In genomic region chr17:51054748-51055147, GRCh38 we compare ENCODE assay signal across 32 cellular contexts.
"Had no signal": no experiment of that assay in that cellular context is flagged by ENCODE, and none has a peak within 500 bp of the region (broad histone marks: within the 10 kb centered on the region; RNA-seq: fewer than 3 reads in every experiment).

No MANE protein-coding gene starts in this region.

- H3K36me3 ChIP-seq: brain microvascular endothelial cell had no signal

- H3K4me3 ChIP-seq: SJSA1 had no signal

- H3K27me3 ChIP-seq: brain microvascular endothelial cell, SJSA1 had no signal

- ATAC-seq: activated CD8-positive, alpha-beta memory T cell treated with anti-CD3 and anti-CD28 coated beads, Interleukin-2, amount 10 ng/mL, durations not matched to agents 7 days and 5 days; Panc1; T-helper 17 cell had no signal

- DNase-seq: activated CD4-positive, alpha-beta memory T cell treated with anti-CD3 and anti-CD28 coated beads, Interleukin-2, amount 10 ng/mL, durations not matched to agents 7 days and 5 days; activated CD4-positive, alpha-beta T cell treated with anti-CD3 and anti-CD28 coated beads for 1 hour; activated CD4-positive, alpha-beta T cell treated with anti-CD3 and anti-CD28 coated beads for 48 hours; activated CD4-positive, CD25-positive, alpha-beta regulatory T cell; activated CD8-positive, alpha-beta memory T cell treated with anti-CD3 and anti-CD28 coated beads for 24 hours; activated CD8-positive, alpha-beta memory T cell treated with anti-CD3 and anti-CD28 coated beads, Interleukin-2, amount 10 ng/mL, durations not matched to agents 7 days and 5 days; activated CD8-positive, alpha-beta memory T cell treated with anti-CD3 and anti-CD28 coated beads, Interleukin-2, amount 50 U/mL, for 48 hours; activated effector memory CD4-positive, alpha-beta T cell treated with Interleukin-2 at 50 U/mL for 16 hours; activated naive CD4-positive, alpha-beta T cell; activated naive CD4-positive, alpha-beta T cell treated with anti-CD3 and anti-CD28 coated beads, Interleukin-2, amount 50 U/mL, for 16 hours; activated naive CD8-positive, alpha-beta T cell treated with anti-CD3 and anti-CD28 coated beads for 36 hours; activated T-cell treated with anti-CD3 and anti-CD28 coated beads, Interleukin-2, amount 50 U/mL, for 48 hours; amniotic stem cell; aorta; brain microvascular endothelial cell; central memory CD4-positive, alpha-beta T cell; Karpas-422; NCI-H1048; NCI-H1105 treated with DMSO at 0.1 percent for 48 hours; NCI-H1436; NCI-H1694; NCI-H1930; NCI-H2081 treated with DMSO at 0.1 percent for 48 hours; NCI-H226; NCI-H524 treated with DMSO at 0.1 percent for 48 hours; SHP77; SK-N-SH; T-helper 17 cell; T-helper 9 cell had no signal

- H3K9me3 ChIP-seq: SJSA1, SK-N-SH had no signal

- H3K27ac ChIP-seq: brain microvascular endothelial cell, SJSA1, VCaP had no signal

- H3K27me3 Mint-ChIP-seq: activated CD4-positive, alpha-beta memory T cell treated with anti-CD3 and anti-CD28 coated beads, Interleukin-2, amount 10 ng/mL, durations not matched to agents 7 days and 5 days; activated CD8-positive, alpha-beta memory T cell treated with anti-CD3 and anti-CD28 coated beads, Interleukin-2, amount 10 ng/mL, durations not matched to agents 7 days and 5 days; activated naive CD8-positive, alpha-beta T cell treated with anti-CD3 and anti-CD28 coated beads for 36 hours; T-helper 17 cell had no signal

- H3K27ac Mint-ChIP-seq: activated CD4-positive, alpha-beta memory T cell treated with anti-CD3 and anti-CD28 coated beads, Interleukin-2, amount 10 ng/mL, durations not matched to agents 7 days and 5 days; activated CD8-positive, alpha-beta memory T cell treated with anti-CD3 and anti-CD28 coated beads, Interleukin-2, amount 10 ng/mL, durations not matched to agents 7 days and 5 days; activated naive CD8-positive, alpha-beta T cell treated with anti-CD3 and anti-CD28 coated beads for 36 hours; T-helper 17 cell had no signal

- H3K9me3 Mint-ChIP-seq: activated CD4-positive, alpha-beta memory T cell treated with anti-CD3 and anti-CD28 coated beads, Interleukin-2, amount 10 ng/mL, durations not matched to agents 7 days and 5 days; activated naive CD8-positive, alpha-beta T cell treated with anti-CD3 and anti-CD28 coated beads for 36 hours had no signal

- H3K4me1 Mint-ChIP-seq: activated CD4-positive, alpha-beta memory T cell treated with anti-CD3 and anti-CD28 coated beads, Interleukin-2, amount 10 ng/mL, durations not matched to agents 7 days and 5 days had no signal

- H3K9ac ChIP-seq: SK-N-SH had no signal

- H3K4me2 ChIP-seq: SK-N-SH had no signal

- H3K4me3 Mint-ChIP-seq: activated CD4-positive, alpha-beta memory T cell treated with anti-CD3 and anti-CD28 coated beads, Interleukin-2, amount 10 ng/mL, durations not matched to agents 7 days and 5 days; activated CD8-positive, alpha-beta memory T cell treated with anti-CD3 and anti-CD28 coated beads, Interleukin-2, amount 10 ng/mL, durations not matched to agents 7 days and 5 days; activated naive CD8-positive, alpha-beta T cell treated with anti-CD3 and anti-CD28 coated beads for 36 hours; T-helper 17 cell had no signal
